ENCODE assay signal across 20 cellular contexts in the genomic region with DNA sequence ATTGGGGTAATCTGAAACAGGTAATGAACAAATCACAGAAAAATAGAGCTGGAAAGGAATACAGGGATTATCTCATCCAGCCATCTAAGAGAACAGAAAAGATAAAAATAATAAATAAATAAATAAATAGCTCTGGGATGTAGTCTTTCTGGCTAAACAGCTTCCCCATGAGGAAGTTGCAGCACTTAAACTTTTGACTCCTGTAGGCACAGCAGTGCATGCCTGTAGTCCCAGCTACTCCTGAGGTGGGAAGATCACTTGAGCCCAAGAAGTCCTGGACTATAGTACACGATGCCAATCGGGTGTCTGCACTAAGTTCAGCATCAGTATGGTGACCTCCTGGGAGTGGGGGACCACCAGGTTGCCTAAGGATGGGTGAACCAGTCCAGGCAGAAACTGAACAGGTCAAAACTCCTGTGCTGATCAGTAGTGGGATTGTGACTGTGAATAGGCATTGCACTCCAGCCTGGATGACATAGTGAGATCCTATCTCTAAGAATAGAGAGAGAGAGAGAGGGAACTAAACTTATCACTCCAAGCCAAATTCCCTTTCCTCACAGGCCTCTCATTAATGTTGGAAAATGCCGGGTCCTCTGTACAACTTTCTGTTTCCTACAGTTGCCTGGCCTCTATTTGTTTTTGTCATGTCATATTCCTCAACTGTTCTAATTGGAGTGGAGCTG.
A peak's percentile ranks its signal among the peaks of the same experiment; 100 is the strongest.
DNase-seq lines count a peak whose midpoint lies in the region; ATAC-seq, FAIRE-seq and TF ChIP-seq lines count a peak whose summit lies in the region.
"Had no signal": no experiment of that assay in that cellular context is flagged by ENCODE, and none has a peak within 500 bp of the region (broad histone marks: within the 10 kb centered on the region; RNA-seq: fewer than 3 reads in every experiment).

No MANE protein-coding gene starts in this region.

- H3K56ac ChIP-seq in H1 (replicated peaks; ENCODE audit: insufficient read length, low read depth, low read length), result no peak overlapping the region

- no peak overlapping the region for H3K4ac ChIP-seq in H1 (replicated peaks; ENCODE audit: insufficient read length, low read depth, low read length)
- no peak overlapping the region for H3K4ac ChIP-seq in trophoblast cell (ENCODE audit: low read depth, low read length)

- H3K9me3 ChIP-seq in Panc1 (ENCODE audit: control insufficient read depth, insufficient read depth, low read depth, low read length) (no peaks in the 10 kb centered on the region), H1 (ENCODE audit: insufficient read depth in 2 of 2, low read depth in 1 of 2, low read length in 1 of 2) (no peaks in the 10 kb centered on the region), trophoblast cell (ENCODE audit: insufficient read depth, low read depth, low read length) (no peaks in the 10 kb centered on the region)

- H2BK15ac ChIP-seq in H1 (ENCODE audit: low read length), result no peak overlapping the region

- H3K23ac ChIP-seq in H1 (ENCODE audit: insufficient read length), result no peak overlapping the region
- H3K23ac ChIP-seq in trophoblast cell (ENCODE audit: low read length), result no peak overlapping the region

- H3K79me1 ChIP-seq in H1 (ENCODE audit: low read depth, low read length) (no peaks in the 10 kb centered on the region), trophoblast cell (ENCODE audit: low read length) (peaks cover 5% of the 10 kb centered on the region)

- no peak for TF ChIP-seq EP300 in H1 (IDR thresholded peaks at IDR 0.05; ENCODE audit: borderline replicate concordance in 1 of 2, low read depth in 2 of 2, low read length in 2 of 2)

- H4K20me1 ChIP-seq in H1 (replicated peaks in 1 of 2; ENCODE audit: control insufficient read depth in 1 of 2, insufficient read depth in 2 of 2, low read length in 2 of 2), result no peaks in the 10 kb centered on the region
- H4K20me1 ChIP-seq: BLaER1 had no signal

- H2BK120ac ChIP-seq in H1 (replicated peaks; ENCODE audit: low read depth, low read length) (no peak overlapping the region), trophoblast cell (ENCODE audit: insufficient read depth, low read length, poor library complexity) (no peak overlapping the region)

- no peaks in the 10 kb centered on the region for H3K79me2 ChIP-seq in H1 (ENCODE audit: control insufficient read depth in 1 of 2, insufficient read depth in 2 of 2, low read length in 2 of 2)
- H3K79me2 ChIP-seq in trophoblast cell (ENCODE audit: control insufficient read depth, insufficient read depth, low read length, poor library complexity), result no peaks in the 10 kb centered on the region

- no peak overlapping the region for H3K14ac ChIP-seq in H1 (ENCODE audit: insufficient read length)
- no peak overlapping the region for H3K14ac ChIP-seq in trophoblast cell (ENCODE audit: low read length)

- H4K91ac ChIP-seq in H1 (replicated peaks; ENCODE audit: insufficient read length, low read length), result peak overlapping the region; percentile 51
- H4K91ac ChIP-seq in trophoblast cell (ENCODE audit: low read depth, low read length), result no peak overlapping the region

- FAIRE-seq in H1 (lab: Jason Lieb, UNC), result no peak

- no peak for TF ChIP-seq RAD21 in H1 (IDR thresholded peaks at IDR 0.05 in 1 of 2, conservative IDR thresholded peaks at IDR 0.05 in 1 of 2; ENCODE audit: low read depth in 2 of 2, low read length in 2 of 2)

- no peaks in the 10 kb centered on the region for H3K23me2 ChIP-seq in H1 (ENCODE audit: low read depth, low read length)

- H4K12ac ChIP-seq in trophoblast cell (ENCODE audit: low read depth, low read length), result no peak overlapping the region

- DNase-seq in LNCaP clone FGC (ENCODE audit: low read depth), result peak; percentile 54
- DNase-seq in Panc1 (ENCODE audit: low read depth, low spot score), result no peak
- DNase-seq in H1 (ENCODE audit: low read depth in 1 of 2, low spot score in 2 of 2), result peak in 1 of 2 experiments; percentile 19
- DNase-seq in trophoblast cell, result peak; percentile 61 to 78
- no peak for DNase-seq in DMS53 treated with DMSO at 0.1 percent for 48 hours (lab: John Stamatoyannopoulos, UW; ENCODE audit: unreplicated experiment)
- no peak for DNase-seq in CD1c-positive myeloid dendritic cell (ENCODE audit: extremely low spot score)
- no peak for DNase-seq in kidney glomerular epithelial cell (lab: John Stamatoyannopoulos, UW)
- DNase-seq: CD8-positive, alpha-beta T cell; DMS79; H9; Karpas-422; MM.1S; NCI-H1694 treated with DMSO at 0.1 percent for 48 hours; NCI-H510A; NCI-H774; OCI-M1 had no signal

- no peak overlapping the region for H3K27ac ChIP-seq in Panc1 (ENCODE audit: low read length)
- H3K27ac ChIP-seq in H1 (ENCODE audit: low read depth, low read length), result no peak overlapping the region
- H3K27ac ChIP-seq in trophoblast cell (ENCODE audit: low read depth, low read length), result peak overlapping the region; percentile 48
- H3K27ac ChIP-seq: BLaER1, HL-60, RWPE1 had no signal

- H3K36me3 ChIP-seq in Panc1 (ENCODE audit: control insufficient read depth, insufficient read depth, low read length) (no peaks in the 10 kb centered on the region), H1 (ENCODE audit: control insufficient read depth in 2 of 4, insufficient read depth in 4 of 4, low read length in 3 of 4) (no peaks in the 10 kb centered on the region), trophoblast cell (ENCODE audit: control insufficient read depth in 1 of 2, insufficient read depth in 2 of 2, low read length in 2 of 2) (no peaks in the 10 kb centered on the region)
- H3K36me3 ChIP-seq: BLaER1 had no signal

- H3K4me1 ChIP-seq in Panc1 (ENCODE audit: control insufficient read depth, insufficient read depth, low read length) (no peaks in the 10 kb centered on the region), H1 (replicated peaks in 1 of 4; ENCODE audit: control insufficient read depth in 3 of 4, insufficient read depth in 4 of 4, low read length in 3 of 4) (no peaks in the 10 kb centered on the region; a peak in 2 of 7 replicates), trophoblast cell (ENCODE audit: control insufficient read depth in 1 of 2, insufficient read depth in 2 of 2, low read length in 2 of 2) (peaks cover 14 to 30% of the 10 kb centered on the region in 2 experiments)
- H3K4me1 ChIP-seq: BLaER1 had no signal

- peak; percentile 52; the same call in 1 of the 2 replicates for ATAC-seq in Panc1
- ATAC-seq in HG03135 (IDR thresholded peaks at IDR 0.05; ENCODE audit: unreplicated experiment), result no peak
- ATAC-seq: CD8-positive, alpha-beta T cell had no signal

- H3K18ac ChIP-seq in H1 (ENCODE audit: extremely low read depth, low read length) (no peak overlapping the region), trophoblast cell (ENCODE audit: low read length) (no peak overlapping the region)

- no peak overlapping the region for H2BK20ac ChIP-seq in H1 (ENCODE audit: low read length)

- H2AK5ac ChIP-seq in H1 (ENCODE audit: low read depth, low read length), result no peak overlapping the region
- H2AK5ac ChIP-seq in trophoblast cell (ENCODE audit: low read length), result no peak overlapping the region

- intact Hi-C loops in Panc1 (cut with micrococcal nuclease; ENCODE audit: unreplicated experiment), result no loop called here

- no peak for TF ChIP-seq POLR2A in H1 (IDR thresholded peaks at IDR 0.05; ENCODE audit: control extremely low read depth in 1 of 2, low read depth in 2 of 2, low read length in 2 of 2)

- WGBS in H1 (ENCODE audit: extremely low coverage in 1 of 2, insufficient coverage in 1 of 2, insufficient read length in 1 of 2, insufficient replicate concordance in 2 of 2, low coverage in 1 of 2, low lambda C conversion rate in 2 of 2, missing lambda C conversion rate in 1 of 2), 2 experiments, result 86% methylated on average over 3 of the region's 3 CpGs; no CpG with 5 or more reads in 1 of the 2 experiments
- no CpG with 5 or more reads among the region's 3 CpGs for WGBS in trophoblast cell (ENCODE audit: extremely low coverage, insufficient coverage, insufficient read length)

- no peak overlapping the region for H3K4me3 ChIP-seq in LNCaP clone FGC (ENCODE audit: low read depth, low read length)
- no peak overlapping the region for H3K4me3 ChIP-seq in Panc1 (ENCODE audit: low read depth in 2 of 2, low read length in 2 of 2)
- no peak overlapping the region for H3K4me3 ChIP-seq in H1 (ENCODE audit: extremely low read depth in 1 of 4, insufficient read depth in 2 of 4, low read depth in 3 of 4, low read length in 4 of 4)
- no peak overlapping the region for H3K4me3 ChIP-seq in trophoblast cell (ENCODE audit: low read depth, low read length)
- H3K4me3 ChIP-seq: BLaER1 had no signal

- TF ChIP-seq CTCF in LNCaP clone FGC (IDR thresholded peaks at IDR 0.05; ENCODE audit: control insufficient read depth, extremely low read depth, insufficient read depth) (no peak), Panc1 (IDR thresholded peaks at IDR 0.05) (no peak), H1 (IDR thresholded peaks at IDR 0.05; ENCODE audit: control extremely low read depth in 1 of 3, insufficient read depth in 1 of 3, low read depth in 1 of 3, low read length in 3 of 3) (no peak)

- H2AFZ ChIP-seq in H1 (ENCODE audit: low read length), result no peak overlapping the region
- H2AFZ ChIP-seq in trophoblast cell (ENCODE audit: insufficient read depth, low read length, poor library complexity), result no peak overlapping the region

- in situ Hi-C loops in Panc1 (cut with HindIII; ENCODE audit: low pct_unique_long_range_greater_than_20kb, low sequenced_read_pairs), result no loop called here

- CTCF ChIA-PET in Panc1 (lab: Charles Lee), result no interaction called here
- CTCF ChIA-PET in H1 (lab: Charles Lee; ENCODE audit: partially characterized antibody), result interaction anchor here (8.4 kb wide), 1 partner anchor 9 kb away, joined by 68 read pairs; no protein-coding TSS in a partner anchor

- POLR2A ChIA-PET in Panc1 (lab: Charles Lee), result no interaction called here
- POLR2A ChIA-PET in H1 (lab: Charles Lee; ENCODE audit: partially characterized antibody), result no interaction called here

- H2BK12ac ChIP-seq in H1 (ENCODE audit: low read depth, low read length) (no peak overlapping the region), trophoblast cell (ENCODE audit: low read length) (no peak overlapping the region)

- no peak overlapping the region for H2BK5ac ChIP-seq in H1 (ENCODE audit: low read depth, low read length)
- no peak overlapping the region for H2BK5ac ChIP-seq in trophoblast cell (ENCODE audit: low read depth, low read length, poor library complexity)

- H3K4me2 ChIP-seq in H1 (ENCODE audit: insufficient read depth in 1 of 2, low read depth in 2 of 2, low read length in 2 of 2) (no peak overlapping the region), trophoblast cell (ENCODE audit: low read length) (peak overlapping the region; percentile 48)
- H3K4me2 ChIP-seq: BLaER1 had no signal

- H3K9ac ChIP-seq in H1 (replicated peaks in 1 of 4; ENCODE audit: extremely low read depth in 1 of 4, low read depth in 3 of 4, low read length in 3 of 4) (no peak overlapping the region), trophoblast cell (ENCODE audit: low read length) (no peak overlapping the region)
- H3K9ac ChIP-seq: BLaER1 had no signal

- no peak overlapping the region for H4K8ac ChIP-seq in H1 (ENCODE audit: extremely low read depth, insufficient read depth, low read length)
- H4K8ac ChIP-seq in trophoblast cell (ENCODE audit: low read depth, low read length), result no peak overlapping the region

- no TSS peak for BruUV-seq in Panc1 (replicated peaks; lab: Mats Ljungman, UMichigan)

- H4K5ac ChIP-seq in H1 (ENCODE audit: insufficient read length, low read depth, low read length), result no peak overlapping the region

- H3K27me3 ChIP-seq in Panc1 (ENCODE audit: control insufficient read depth, insufficient read depth, low read length) (no peaks in the 10 kb centered on the region), H1 (replicated peaks in 1 of 4; ENCODE audit: control insufficient read depth in 3 of 4, extremely low read depth in 1 of 4, insufficient read depth in 3 of 4, low read length in 3 of 4) (no peaks in the 10 kb centered on the region), trophoblast cell (ENCODE audit: insufficient read depth, low read length) (no peaks in the 10 kb centered on the region)
- H3K27me3 ChIP-seq: BLaER1 had no signal

Comparison
In these comparisons a context has a peak if more than half of its experiments do, and no peak if none do; other contexts are left out.
1. DNase-seq: peak in LNCaP clone FGC (single experiment) and trophoblast cell (2 of 2); none in Panc1 (single experiment), DMS53 treated with DMSO at 0.1 percent for 48 hours (single experiment), CD1c-positive myeloid dendritic cell (single experiment) and kidney glomerular epithelial cell (single experiment).